Comparison of ENCODE assay signal across 8 cellular contexts in the genomic region with DNA sequence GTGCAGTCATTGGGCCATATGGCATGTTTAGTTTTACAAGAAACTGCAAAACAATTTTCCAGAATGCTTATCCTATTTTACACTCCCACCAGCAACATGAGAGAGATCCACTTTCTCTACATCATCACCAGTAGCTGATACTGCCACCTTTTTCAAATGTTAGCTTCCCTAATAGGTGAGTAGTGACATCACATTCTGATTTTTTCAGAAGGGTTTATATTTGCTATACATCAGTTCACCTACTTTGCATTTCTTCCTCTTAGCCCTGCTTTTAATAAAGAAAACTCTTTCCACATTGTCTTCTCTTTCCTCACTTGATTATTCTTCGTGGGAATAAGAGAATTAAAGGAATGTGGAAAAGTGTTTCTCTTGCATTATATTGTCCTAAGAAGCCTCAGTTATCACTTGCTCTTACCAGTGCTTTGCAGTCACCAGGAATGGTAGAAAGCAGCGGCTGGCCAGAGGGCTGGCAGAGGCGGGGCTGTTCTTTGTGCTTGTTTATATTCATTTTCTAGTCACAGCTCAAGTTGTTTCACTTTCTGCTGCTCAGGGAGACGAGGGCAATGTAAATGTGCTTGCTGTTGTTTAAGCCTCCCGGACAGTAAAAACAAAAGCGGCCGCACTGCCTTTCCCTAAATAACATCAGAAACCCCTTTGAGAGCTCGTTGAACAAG.
DNase-seq lines count a peak whose midpoint lies in the region; ATAC-seq and TF ChIP-seq lines count a peak whose summit lies in the region.

No MANE protein-coding gene starts in this region.

- no peak for TF ChIP-seq CTCF in WI38 (IDR thresholded peaks at IDR 0.05; ENCODE audit: low read depth, low read length)

- H3K4me1 ChIP-seq in subcutaneous abdominal adipose tissue (ENCODE audit: control insufficient read depth in 5 of 5, insufficient read depth in 5 of 5, low read length in 5 of 5): peaks cover 0 to 22% (median 9%) of the 10 kb centered on the region in 5 donors

- H3K4me3 ChIP-seq in WI38 (ENCODE audit: low read depth, low read length) (peak overlapping the region; percentile 46), subcutaneous abdominal adipose tissue (ENCODE audit: low read depth in 1 of 5, low read length in 5 of 5) (peak overlapping the region in 4 of 5 donors; percentile 2 to 53 (median 8))

- H3K9me3 ChIP-seq in subcutaneous abdominal adipose tissue (ENCODE audit: control insufficient read depth in 5 of 5, low read length in 5 of 5): peaks cover 0 to 13% (median 0%) of the 10 kb centered on the region in 5 donors

- no peak overlapping the region for H3K27ac ChIP-seq in subcutaneous abdominal adipose tissue (ENCODE audit: low read depth, low read length)

- peak overlapping the region in 1 of 5 donors; percentile 1 for H3K9ac ChIP-seq in subcutaneous abdominal adipose tissue (ENCODE audit: low read length in 5 of 5)

- no peaks in the 10 kb centered on the region for H3K36me3 ChIP-seq in subcutaneous abdominal adipose tissue (ENCODE audit: control insufficient read depth in 5 of 5, insufficient read depth in 5 of 5, low read length in 5 of 5)

- DNase-seq in Ammon's horn (ENCODE audit: low spot score) (peak; percentile 86), iPS-NIHi7 (ENCODE audit: extremely low spot score) (peak; percentile 38), HUDEP-2 (lab: John Stamatoyannopoulos, UW; ENCODE audit: unreplicated experiment in 76 of 76) (no peak)
- no peak for DNase-seq in stimulated activated CD4-positive, alpha-beta T cell treated with anti-CD3 and anti-CD28 coated beads, Interleukin-15, amount 100 ng/mL, for 24 hours

- ATAC-seq in GM19025 (IDR thresholded peaks at IDR 0.05; ENCODE audit: low read depth, unreplicated experiment) (peak; percentile 97), HG03103 (IDR thresholded peaks at IDR 0.05; ENCODE audit: low read depth, unreplicated experiment) (peak; percentile 88)

- H3K27me3 ChIP-seq in subcutaneous abdominal adipose tissue (ENCODE audit: control insufficient read depth in 5 of 5, insufficient read depth in 4 of 5, low read length in 5 of 5): peaks cover 0 to 5% (median 0%) of the 10 kb centered on the region in 5 donors

Comparison
In these comparisons a context has a peak if more than half of its experiments do, and no peak if none do; other contexts are left out.
1. DNase-seq: peak in Ammon's horn (single experiment) and iPS-NIHi7 (single experiment); none in stimulated activated CD4-positive, alpha-beta T cell treated with anti-CD3 and anti-CD28 coated beads, Interleukin-15, amount 100 ng/mL, for 24 hours (single experiment) and HUDEP-2 (0 of 76).